Comparison of ENCODE assay signal across 1 cellular context in genomic region chr7:135161669-135162068, GRCh38.
TF ChIP-seq lines count a peak whose summit lies in the region.

No MANE protein-coding gene starts in this region.

TF ChIP-seq in endothelial cell of umbilical vein, 7 proteins besides CTCF, POLR2A, EP300 and RAD21:
- TF ChIP-seq MAX (IDR thresholded peaks at IDR 0.05; ENCODE audit: insufficient read depth, insufficient read length) (no peak), POLR2AphosphoS5 (IDR thresholded peaks at IDR 0.05; ENCODE audit: insufficient read depth, low read depth, low read length) (no peak), FOS (IDR thresholded peaks at IDR 0.05; ENCODE audit: borderline replicate concordance, insufficient read depth, low read length) (no peak), MYC (IDR thresholded peaks at IDR 0.05; ENCODE audit: low read depth, low read length) (no peak), EZH2 (IDR thresholded peaks at IDR 0.05; ENCODE audit: borderline replicate concordance, low read depth, low read length, severe bottlenecking) (no peak), GATA2 (IDR thresholded peaks at IDR 0.05; ENCODE audit: insufficient read depth, insufficient read length, low read depth, low read length) (no peak), JUN (IDR thresholded peaks at IDR 0.05; ENCODE audit: borderline replicate concordance, insufficient read depth, insufficient read length, low read depth) (no peak)
